ENCODE assay signal across 11 cellular contexts in genomic region chr3:73037369-73037699, GRCh38. TPM values are rescaled to one million over a fixed set of nuclear protein-coding genes. Genes with fewer than 3 reads are reported as not detected.
A peak's percentile ranks its signal among the peaks of the same experiment; 100 is the strongest.
DNase-seq lines count a peak whose midpoint lies in the region; FAIRE-seq and TF ChIP-seq lines count a peak whose summit lies in the region.
"Had no signal": no experiment of that assay in that cellular context is flagged by ENCODE, and none has a peak within 500 bp of the region (broad histone marks: within the 10 kb centered on the region; RNA-seq: fewer than 3 reads in every experiment).

No MANE protein-coding gene starts in this region.

- H3K27ac ChIP-seq in GM23248 (peak overlapping the region; percentile 41), astrocyte (ENCODE audit: low read depth, low read length) (peak overlapping the region; percentile 66), suprapubic skin (no peak overlapping the region), small intestine (ENCODE audit: low read depth in 1 of 2, low read length in 1 of 2) (peak overlapping the region in 1 of 2 donors; percentile 24)
- H3K27ac ChIP-seq: left lung, upper lobe of right lung had no signal

- peak; percentile 20 for DNase-seq in AG08395 (ENCODE audit: low spot score)
- peak; percentile 55 for DNase-seq in GM23248
- peak; percentile 56 for DNase-seq in astrocyte (ENCODE audit: low read depth)
- peak; percentile 65 for DNase-seq in iris pigment epithelial cell (ENCODE audit: low read depth)
- DNase-seq in suprapubic skin (ENCODE audit: low spot score in 2 of 2) = no peak
- no peak for DNase-seq in posterior vena cava (ENCODE audit: low spot score)
- no peak for DNase-seq in small intestine
- DNase-seq in occipital lobe (lab: John Stamatoyannopoulos, UW) = no peak
- DNase-seq: DMS79 treated with DMSO at 0.1 percent for 48 hours, left lung, upper lobe of right lung had no signal

- H3K4me3 Mint-ChIP-seq in astrocyte (ENCODE audit: unreplicated experiment) = no peak overlapping the region

- peaks cover 53% of the 10 kb centered on the region for H4K20me1 ChIP-seq in GM23248 (ENCODE audit: insufficient read depth)
- H4K20me1 ChIP-seq in astrocyte (ENCODE audit: insufficient read depth, low read length) = peaks cover 89% of the 10 kb centered on the region

- TF ChIP-seq CTCF in astrocyte (IDR thresholded peaks at IDR 0.05; ENCODE audit: insufficient read depth, low read depth, low read length) = no peak
- TF ChIP-seq CTCF in suprapubic skin (IDR thresholded peaks at IDR 0.05) = no peak

- H3K27me3 ChIP-seq in GM23248 (replicated peaks; ENCODE audit: insufficient read depth) (no peaks in the 10 kb centered on the region), astrocyte (ENCODE audit: insufficient read depth, low read length) (no peaks in the 10 kb centered on the region), suprapubic skin (no peaks in the 10 kb centered on the region), small intestine (ENCODE audit: control insufficient read depth in 2 of 2, insufficient read depth in 2 of 2, low read length in 2 of 2) (no peaks in the 10 kb centered on the region)
- H3K27me3 ChIP-seq: left lung, upper lobe of right lung had no signal

- H3K79me2 ChIP-seq in GM23248 (ENCODE audit: insufficient read depth) (no peaks in the 10 kb centered on the region; the same call in 1 of the 2 replicates), astrocyte (ENCODE audit: insufficient read depth, low read length) (peaks cover 100% of the 10 kb centered on the region)

- peaks cover 4% of the 10 kb centered on the region for H3K36me3 Mint-ChIP-seq in astrocyte (ENCODE audit: low read depth, unreplicated experiment)

- H3F3A ChIP-seq in GM23248 (ENCODE audit: insufficient read depth) = peaks cover 43% of the 10 kb centered on the region

- H3K4me1 ChIP-seq in GM23248 (ENCODE audit: insufficient read depth) = peaks cover 42% of the 10 kb centered on the region
- H3K4me1 ChIP-seq in astrocyte (ENCODE audit: insufficient read depth, low read length) = peaks cover 20% of the 10 kb centered on the region
- peaks cover 36% of the 10 kb centered on the region for H3K4me1 ChIP-seq in suprapubic skin
- peaks cover 0 to 9% of the 10 kb centered on the region in 2 donors for H3K4me1 ChIP-seq in small intestine (ENCODE audit: control insufficient read depth in 2 of 2, insufficient read depth in 1 of 2, low read depth in 1 of 2, low read length in 1 of 2)

- peak overlapping the region; percentile 14 for H3K27ac Mint-ChIP-seq in astrocyte (ENCODE audit: unreplicated experiment)

- TF ChIP-seq POLR2A in suprapubic skin (IDR thresholded peaks at IDR 0.05) = no peak

- H2AFZ ChIP-seq in GM23248 (no peak overlapping the region), astrocyte (ENCODE audit: low read depth, low read length) (no peak overlapping the region)

- in situ Hi-C loops in GM23248 (cut with MboI) = no loop called here

- H3K4me3 ChIP-seq in GM23248 = peak overlapping the region; percentile 32
- H3K4me3 ChIP-seq in astrocyte (ENCODE audit: insufficient read depth, low read depth, low read length) = no peak overlapping the region
- H3K4me3 ChIP-seq in suprapubic skin = no peak overlapping the region
- H3K4me3 ChIP-seq in small intestine (ENCODE audit: low read depth in 1 of 2, low read length in 2 of 2) = no peak overlapping the region
- H3K4me3 ChIP-seq: left lung, upper lobe of right lung had no signal

- no peaks in the 10 kb centered on the region for H3K36me3 ChIP-seq in GM23248 (ENCODE audit: low read depth)
- no peaks in the 10 kb centered on the region for H3K36me3 ChIP-seq in astrocyte (ENCODE audit: insufficient read depth, low read length)
- no peaks in the 10 kb centered on the region for H3K36me3 ChIP-seq in suprapubic skin
- H3K36me3 ChIP-seq in small intestine (ENCODE audit: control insufficient read depth in 2 of 2, insufficient read depth in 2 of 2, low read length in 2 of 2) = no peaks in the 10 kb centered on the region
- H3K36me3 ChIP-seq: left lung, upper lobe of right lung had no signal

- no peak overlapping the region for H3K9ac ChIP-seq in GM23248
- H3K9ac ChIP-seq in astrocyte (ENCODE audit: low read length) = peak overlapping the region; percentile 29

- intact Hi-C loops in posterior vena cava (cut with DNase I) = no loop called here

- H3K4me2 ChIP-seq in GM23248 (ENCODE audit: unreplicated experiment) (peak overlapping the region; percentile 48), astrocyte (ENCODE audit: low read length) (peak overlapping the region; percentile 60)

- FAIRE-seq in astrocyte (lab: Jason Lieb, UNC) (no peak), small intestine (lab: Jason Lieb, UNC) (no peak)

- H3K9me2 ChIP-seq in GM23248 (ENCODE audit: insufficient read depth) = no peaks in the 10 kb centered on the region; the same call in 1 of the 2 replicates

- H3K9me3 Mint-ChIP-seq in astrocyte (ENCODE audit: unreplicated experiment) = no peaks in the 10 kb centered on the region

- H3K9me3 ChIP-seq in GM23248 (ENCODE audit: low read depth) = no peaks in the 10 kb centered on the region
- H3K9me3 ChIP-seq in astrocyte (ENCODE audit: insufficient read depth, low read depth, low read length) = no peaks in the 10 kb centered on the region
- H3K9me3 ChIP-seq in suprapubic skin = no peaks in the 10 kb centered on the region
- no peaks in the 10 kb centered on the region for H3K9me3 ChIP-seq in small intestine (ENCODE audit: control insufficient read depth, low read depth)
- H3K9me3 ChIP-seq: left lung, upper lobe of right lung had no signal

- no peak for TF ChIP-seq EP300 in suprapubic skin (IDR thresholded peaks at IDR 0.05)

- H3K27me3 Mint-ChIP-seq in astrocyte (ENCODE audit: low read depth, unreplicated experiment) = no peaks in the 10 kb centered on the region

- H3K4me1 Mint-ChIP-seq in astrocyte (ENCODE audit: low read depth, unreplicated experiment) = peaks cover 27% of the 10 kb centered on the region

RNA-seq across cellular contexts. Expression of gene EBLN2, which starts 24.1 kb away (rescaled TPM):
- total RNA-seq in GM23248 (2014; rRNA removed; shearing (Covaris generic)) = 1.6 and 3.0 TPM in 2 replicates
- 0.58 and 1.7 TPM in 2 replicates for polyA plus RNA-seq in GM23248 (2016; fragmentation: Nextera tagmentation; extraction: Ambion mirVana)
- total RNA-seq in astrocyte = 3.1 TPM in 2 replicates
- total RNA-seq in suprapubic skin = 10 to 100 TPM in 1 of 4 donors, 1 to 10 TPM in 3; 2.3 to 16.8 (median 4.7) TPM
- 1 to 10 TPM; 4.0 to 4.8 TPM for total RNA-seq in posterior vena cava
- under 1 TPM in 1 of 3 donors, not detected in 2; 0.43 TPM for polyA plus RNA-seq in small intestine
- total RNA-seq in occipital lobe = 11.1 TPM

RNA-seq across cellular contexts. Expression of gene PPP4R2, which starts 40.7 kb away (rescaled TPM):
- total RNA-seq in GM23248 (2014; rRNA removed; shearing (Covaris generic)) = 41.1 and 46.6 TPM in 2 replicates
- 31.6 and 37.7 TPM in 2 replicates for polyA plus RNA-seq in GM23248 (2016; fragmentation: Nextera tagmentation; extraction: Ambion mirVana)
- 98.5 and 99.3 TPM in 2 replicates for total RNA-seq in astrocyte
- 10 to 100 TPM; 24.4 to 46.3 (median 36.6) TPM for total RNA-seq in suprapubic skin
- total RNA-seq in posterior vena cava = 10 to 100 TPM; 36.3 to 50.1 TPM
- 10 to 100 TPM; 18.8 to 29.3 (median 18.9) TPM for polyA plus RNA-seq in small intestine
- 139 TPM for total RNA-seq in occipital lobe

Comparison
In these comparisons a context has a peak if more than half of its experiments do, and no peak if none do; other contexts are left out.
1. DNase-seq: peak in AG08395 (single experiment), GM23248 (single experiment), astrocyte (single experiment) and iris pigment epithelial cell (single experiment); none in suprapubic skin (0 of 2), posterior vena cava (single experiment), small intestine (single experiment) and occipital lobe (single experiment).